32 cellular contexts compared by ENCODE assay signal in genomic region chr9:94850540-94851434, GRCh38.
"Had no signal": no experiment of that assay in that cellular context is flagged by ENCODE, and none has a peak within 500 bp of the region (broad histone marks: within the 10 kb centered on the region; RNA-seq: fewer than 3 reads in every experiment).

No MANE protein-coding gene starts in this region.

- H3K27ac Mint-ChIP-seq: activated CD4-positive, alpha-beta T cell treated with anti-CD3 and anti-CD28 coated beads, Interleukin-2, amount 10 ng/mL, durations not matched to agents 24 days and 14 days; activated CD8-positive, alpha-beta T cell treated with anti-CD3 and anti-CD28 coated beads for 36 hours; activated T-helper 17 cell treated with anti-CD3 and anti-CD28 coated beads, Interleukin-2, amount 50 U/mL, for 72 hours; dendritic cell treated with granulocyte-macrophage colony-stimulating factor and Interleukin-4, amounts not matched to agents 40 ng/mL and 50 ng/mL, for 4 days; mesothelial cell of epicardium; stimulated activated memory B cell treated with anti-CD40 and anti-IgM and Interleukin-4, amounts not matched to agents 10 μg/mL and 1 μg/mL and 100 μg/mL, for 72 hours; stimulated activated naive CD8-positive, alpha-beta T cell treated with anti-CD3 and anti-CD28 coated beads, Interleukin-15, amount 100 ng/mL, for 72 hours had no signal

- H3K9me3 Mint-ChIP-seq: activated CD8-positive, alpha-beta T cell treated with anti-CD3 and anti-CD28 coated beads for 36 hours; activated T-cell treated with anti-CD3 and anti-CD28 coated beads, Interleukin-2, amount 50 U/mL, for 4 hours; activated T-helper 17 cell treated with anti-CD3 and anti-CD28 coated beads, Interleukin-2, amount 50 U/mL, for 72 hours; central memory CD8-positive, alpha-beta T cell; dendritic cell treated with granulocyte-macrophage colony-stimulating factor and Interleukin-4, amounts not matched to agents 40 ng/mL and 50 ng/mL, for 4 days; immature natural killer cell; mesothelial cell of epicardium; stimulated activated memory B cell treated with anti-CD40 and anti-IgM and Interleukin-4, amounts not matched to agents 10 μg/mL and 1 μg/mL and 100 μg/mL, for 72 hours had no signal

- DNase-seq: activated CD4-positive, alpha-beta T cell treated with anti-CD3 and anti-CD28 coated beads, Interleukin-2, amount 10 ng/mL, durations not matched to agents 24 days and 14 days; activated CD8-positive, alpha-beta T cell treated with anti-CD3 and anti-CD28 coated beads for 36 hours; activated gamma-delta T cell treated with Interleukin-2 at 50 U/mL for 16 hours; activated naive CD4-positive, alpha-beta T cell treated with anti-CD3 and anti-CD28 coated beads, Interleukin-2, amount 50 U/mL, for 16 hours; activated T-cell treated with anti-CD3 and anti-CD28 coated beads, Interleukin-2, amount 50 U/mL, for 4 hours; effector CD4-positive, alpha-beta T cell; hippocampal formation; immature natural killer cell; kidney; left colon; mammary epithelial cell; naive B cell; nucleus accumbens; posterior cingulate gyrus; right lobe of liver; small intestine; stimulated activated CD4-positive, alpha-beta T cell treated with anti-CD3 and anti-CD28 coated beads, Interleukin-4, amount 100 ng/mL, for 24 hours; stimulated activated naive CD8-positive, alpha-beta T cell treated with anti-CD3 and anti-CD28 coated beads, Interleukin-15, amount 100 ng/mL, for 72 hours; T-helper 9 cell; tibial artery; WERI-Rb-1 had no signal

- FAIRE-seq: bronchial epithelial cell, endometrium, kidney, small intestine, TTC549 had no signal

- H3K9me3 ChIP-seq: gastroesophageal sphincter, right lobe of liver, tibial artery had no signal

- H3K27me3 ChIP-seq: gastroesophageal sphincter, right lobe of liver, tibial artery had no signal

- H3K4me3 ChIP-seq: gastroesophageal sphincter, right lobe of liver, tibial artery had no signal

- H3K27me3 Mint-ChIP-seq: activated CD4-positive, alpha-beta T cell treated with anti-CD3 and anti-CD28 coated beads, Interleukin-2, amount 10 ng/mL, durations not matched to agents 24 days and 14 days; activated CD8-positive, alpha-beta T cell treated with anti-CD3 and anti-CD28 coated beads for 36 hours; activated T-helper 17 cell treated with anti-CD3 and anti-CD28 coated beads, Interleukin-2, amount 50 U/mL, for 72 hours; central memory CD8-positive, alpha-beta T cell; dendritic cell treated with granulocyte-macrophage colony-stimulating factor and Interleukin-4, amounts not matched to agents 40 ng/mL and 50 ng/mL, for 4 days; naive B cell; stimulated activated memory B cell treated with anti-CD40 and anti-IgM and Interleukin-4, amounts not matched to agents 10 μg/mL and 1 μg/mL and 100 μg/mL, for 72 hours; stimulated activated naive CD8-positive, alpha-beta T cell treated with anti-CD3 and anti-CD28 coated beads, Interleukin-15, amount 100 ng/mL, for 72 hours had no signal

- H3K4me3 Mint-ChIP-seq: activated CD4-positive, alpha-beta T cell treated with anti-CD3 and anti-CD28 coated beads, Interleukin-2, amount 10 ng/mL, durations not matched to agents 24 days and 14 days; activated CD8-positive, alpha-beta T cell treated with anti-CD3 and anti-CD28 coated beads for 36 hours; activated T-cell treated with anti-CD3 and anti-CD28 coated beads, Interleukin-2, amount 50 U/mL, for 4 hours; activated T-helper 17 cell treated with anti-CD3 and anti-CD28 coated beads, Interleukin-2, amount 50 U/mL, for 72 hours; central memory CD8-positive, alpha-beta T cell; dendritic cell treated with granulocyte-macrophage colony-stimulating factor and Interleukin-4, amounts not matched to agents 40 ng/mL and 50 ng/mL, for 4 days; immature natural killer cell; mesothelial cell of epicardium; stimulated activated memory B cell treated with anti-CD40 and anti-IgM and Interleukin-4, amounts not matched to agents 10 μg/mL and 1 μg/mL and 100 μg/mL, for 72 hours; stimulated activated naive CD8-positive, alpha-beta T cell treated with anti-CD3 and anti-CD28 coated beads, Interleukin-15, amount 100 ng/mL, for 72 hours had no signal

- ATAC-seq: activated CD4-positive, CD25-positive, alpha-beta regulatory T cell treated with anti-CD3 and anti-CD28 coated beads, Interleukin-2, amount 50 U/mL, for 24 hours; activated CD8-positive, alpha-beta T cell treated with anti-CD3 and anti-CD28 coated beads for 36 hours; activated T-cell treated with anti-CD3 and anti-CD28 coated beads, Interleukin-2, amount 50 U/mL, for 4 hours; activated T-helper 17 cell treated with anti-CD3 and anti-CD28 coated beads, Interleukin-2, amount 50 U/mL, for 72 hours; gastroesophageal sphincter; left colon; right lobe of liver; stimulated activated memory B cell treated with anti-CD40 and anti-IgM and Interleukin-4, amounts not matched to agents 10 μg/mL and 1 μg/mL and 100 μg/mL, for 72 hours; stimulated activated naive CD8-positive, alpha-beta T cell treated with anti-CD3 and anti-CD28 coated beads, Interleukin-15, amount 100 ng/mL, for 72 hours had no signal

- H3K36me3 ChIP-seq: gastroesophageal sphincter, right lobe of liver, tibial artery, WERI-Rb-1 had no signal

- H3K27ac ChIP-seq: epithelial cell of prostate, gastroesophageal sphincter, right lobe of liver, tibial artery, WERI-Rb-1 had no signal
